ENCODE assay signal across 19 cellular contexts in genomic region chr9:125444956-125445506, GRCh38.
"Had no signal": no experiment of that assay in that cellular context is flagged by ENCODE, and none has a peak within 500 bp of the region (broad histone marks: within the 10 kb centered on the region; RNA-seq: fewer than 3 reads in every experiment).

No MANE protein-coding gene starts in this region.

- DNase-seq: activated CD4-positive, alpha-beta memory T cell treated with anti-CD3 and anti-CD28 coated beads for 36 hours; activated CD4-positive, alpha-beta T cell treated with anti-CD3 and anti-CD28 coated beads for 48 hours; activated effector memory CD4-positive, alpha-beta T cell treated with anti-CD3 and anti-CD28 coated beads, Interleukin-2, amount 50 U/mL, for 16 hours; activated naive CD4-positive, alpha-beta T cell treated with anti-CD3 and anti-CD28 coated beads, Interleukin-2, amount 10 ng/mL, durations not matched to agents 7 days and 5 days; anterior cingulate cortex; caudate nucleus; effector memory CD8-positive, alpha-beta T cell; hypothalamus; mucosa of descending colon; ovary; right cardiac atrium; stimulated activated naive CD8-positive, alpha-beta T cell treated with anti-CD3 and anti-CD28 coated beads, Interleukin-15, amount 100 ng/mL, for 72 hours had no signal

- H3K4me3 Mint-ChIP-seq: activated CD4-positive, alpha-beta memory T cell treated with anti-CD3 and anti-CD28 coated beads for 36 hours; activated naive CD4-positive, alpha-beta T cell treated with anti-CD3 and anti-CD28 coated beads, Interleukin-2, amount 10 ng/mL, durations not matched to agents 7 days and 5 days; effector memory CD8-positive, alpha-beta T cell; memory B cell; stimulated activated naive CD8-positive, alpha-beta T cell treated with anti-CD3 and anti-CD28 coated beads, Interleukin-15, amount 100 ng/mL, for 72 hours; T-helper 1 cell treated with Interleukin-12 subunit alpha and Interleukin-12 subunit beta and Interleukin-4 antibody, amounts not matched to agents 30 μg/mL and 1 μg/mL, for 36 hours had no signal

- ATAC-seq: body of pancreas; effector memory CD8-positive, alpha-beta T cell; mucosa of descending colon; right cardiac atrium; stimulated activated naive CD8-positive, alpha-beta T cell treated with anti-CD3 and anti-CD28 coated beads, Interleukin-15, amount 100 ng/mL, for 72 hours had no signal

- H3K9me3 ChIP-seq: body of pancreas, esophagus muscularis mucosa, mucosa of descending colon, neutrophil, ovary, suprapubic skin, tibial nerve had no signal

- H3K4me1 Mint-ChIP-seq: stimulated activated naive CD8-positive, alpha-beta T cell treated with anti-CD3 and anti-CD28 coated beads, Interleukin-15, amount 100 ng/mL, for 72 hours had no signal

- H3K27ac Mint-ChIP-seq: activated CD4-positive, alpha-beta memory T cell treated with anti-CD3 and anti-CD28 coated beads for 36 hours; activated naive CD4-positive, alpha-beta T cell treated with anti-CD3 and anti-CD28 coated beads, Interleukin-2, amount 10 ng/mL, durations not matched to agents 7 days and 5 days; memory B cell; T-helper 1 cell treated with Interleukin-12 subunit alpha and Interleukin-12 subunit beta and Interleukin-4 antibody, amounts not matched to agents 30 μg/mL and 1 μg/mL, for 36 hours had no signal

- H3K27ac ChIP-seq: body of pancreas, esophagus muscularis mucosa, neutrophil, ovary, suprapubic skin, tibial nerve had no signal

- H3K4me1 ChIP-seq: body of pancreas, esophagus muscularis mucosa, tibial nerve had no signal

- H3K4me3 ChIP-seq: body of pancreas, esophagus muscularis mucosa, mucosa of descending colon, ovary, suprapubic skin, tibial nerve had no signal

- H3K27me3 Mint-ChIP-seq: activated CD4-positive, alpha-beta memory T cell treated with anti-CD3 and anti-CD28 coated beads for 36 hours; activated naive CD4-positive, alpha-beta T cell treated with anti-CD3 and anti-CD28 coated beads, Interleukin-2, amount 10 ng/mL, durations not matched to agents 7 days and 5 days; effector memory CD8-positive, alpha-beta T cell; memory B cell; stimulated activated naive CD8-positive, alpha-beta T cell treated with anti-CD3 and anti-CD28 coated beads, Interleukin-15, amount 100 ng/mL, for 72 hours had no signal

- H3K9me3 Mint-ChIP-seq: activated CD4-positive, alpha-beta memory T cell treated with anti-CD3 and anti-CD28 coated beads for 36 hours; activated naive CD4-positive, alpha-beta T cell treated with anti-CD3 and anti-CD28 coated beads, Interleukin-2, amount 10 ng/mL, durations not matched to agents 7 days and 5 days; effector memory CD8-positive, alpha-beta T cell; memory B cell; stimulated activated naive CD8-positive, alpha-beta T cell treated with anti-CD3 and anti-CD28 coated beads, Interleukin-15, amount 100 ng/mL, for 72 hours; T-helper 1 cell treated with Interleukin-12 subunit alpha and Interleukin-12 subunit beta and Interleukin-4 antibody, amounts not matched to agents 30 μg/mL and 1 μg/mL, for 36 hours had no signal

- H3K36me3 ChIP-seq: ovary had no signal

- H3K27me3 ChIP-seq: body of pancreas, esophagus muscularis mucosa, neutrophil, ovary, suprapubic skin, tibial nerve had no signal
